ENCODE assay signal across 8 cellular contexts in genomic region chr17:40321502-40322416, GRCh38. TPM values are rescaled to one million over a fixed set of nuclear protein-coding genes. Genes with fewer than 3 reads are reported as not detected.
DNase-seq lines count a peak whose midpoint lies in the region; ATAC-seq and TF ChIP-seq lines count a peak whose summit lies in the region.

No MANE protein-coding gene starts in this region.

- H3K27ac Mint-ChIP-seq in activated T-cell treated with anti-CD3 and anti-CD28 coated beads, Interleukin-2, amount 50 U/mL, for 24 hours: peak overlapping the region; percentile 100
- H3K27ac Mint-ChIP-seq in type B pancreatic cell: no peak overlapping the region

- no peak for TF ChIP-seq POLR2A in right lobe of liver (IDR thresholded peaks at IDR 0.05)

- no peak for DNase-seq in activated T-cell treated with anti-CD3 and anti-CD28 coated beads, Interleukin-2, amount 50 U/mL, for 24 hours
- no peak for DNase-seq in activated T-cell treated with anti-CD3 and anti-CD28 coated beads, Interleukin-2, amount 50 U/mL, for 48 hours
- no peak for DNase-seq in ascending aorta (ENCODE audit: low spot score in 2 of 2)
- peak in 2 of 3 donors; percentile 34 to 54 for DNase-seq in right lobe of liver
- DNase-seq in type B pancreatic cell (ENCODE audit: extremely low spot score, unreplicated experiment): no peak
- DNase-seq in GM13976 (ENCODE audit: low spot score): no peak
- no peak for DNase-seq in activated gamma-delta T cell (lab: John Stamatoyannopoulos, UW)

- peaks cover 88% of the 10 kb centered on the region for H3K4me1 Mint-ChIP-seq in activated T-cell treated with anti-CD3 and anti-CD28 coated beads, Interleukin-2, amount 50 U/mL, for 24 hours (ENCODE audit: low read depth)
- peaks cover 61% of the 10 kb centered on the region for H3K4me1 Mint-ChIP-seq in type B pancreatic cell (ENCODE audit: unreplicated experiment)

- H3K36me3 Mint-ChIP-seq in activated T-cell treated with anti-CD3 and anti-CD28 coated beads, Interleukin-2, amount 50 U/mL, for 24 hours (ENCODE audit: low read depth): peaks cover 23% of the 10 kb centered on the region
- no peaks in the 10 kb centered on the region for H3K36me3 Mint-ChIP-seq in type B pancreatic cell

- H3K4me3 Mint-ChIP-seq in activated T-cell treated with anti-CD3 and anti-CD28 coated beads, Interleukin-2, amount 50 U/mL, for 24 hours: peak overlapping the region; percentile 94
- peak overlapping the region; percentile 22 for H3K4me3 Mint-ChIP-seq in type B pancreatic cell

- WGBS in right lobe of liver (ENCODE audit: insufficient coverage, low coverage, low lambda C conversion rate, missing lambda C conversion rate): 10% methylated on average over 8 of the region's 11 CpGs

- ATAC-seq in right lobe of liver (no peak), GM19455 (IDR thresholded peaks at IDR 0.05; ENCODE audit: unreplicated experiment) (no peak)

- TF ChIP-seq CTCF in ascending aorta (IDR thresholded peaks at IDR 0.05): no peak
- TF ChIP-seq CTCF in right lobe of liver (IDR thresholded peaks at IDR 0.05): no peak
- no peak for TF ChIP-seq CTCF in type B pancreatic cell (conservative IDR thresholded peaks at IDR 0.05)
- TF ChIP-seq CTCF in GM13976 (IDR thresholded peaks at IDR 0.05; ENCODE audit: borderline replicate concordance, control extremely low read depth, extremely low read depth, insufficient read depth, missing control alignments): no peak

- H3K4me1 ChIP-seq in ascending aorta (peaks cover 48 to 88% of the 10 kb centered on the region in 2 donors), right lobe of liver (peaks cover 3 to 73% (median 45%) of the 10 kb centered on the region in 4 donors)

- intact Hi-C loops in ascending aorta (cut with DNase I): loop anchor here (1.0 kb wide), 1 partner anchor 11 kb away; no protein-coding TSS in a partner anchor
- intact Hi-C loops in right lobe of liver (cut with DNase I): no loop called here

- no peaks in the 10 kb centered on the region for H3K36me3 ChIP-seq in ascending aorta
- no peaks in the 10 kb centered on the region for H3K36me3 ChIP-seq in right lobe of liver

- no peaks in the 10 kb centered on the region for H3K27me3 Mint-ChIP-seq in activated T-cell treated with anti-CD3 and anti-CD28 coated beads, Interleukin-2, amount 50 U/mL, for 24 hours
- H3K27me3 Mint-ChIP-seq in type B pancreatic cell: no peaks in the 10 kb centered on the region

- H3K4me3 ChIP-seq in ascending aorta (peak overlapping the region; percentile 37 to 86), right lobe of liver (peak overlapping the region in 2 of 3 donors; percentile 15 to 27)

- in situ Hi-C loops in GM13976 (cut with MboI; ENCODE audit: low sequenced_read_pairs, unreplicated experiment): no loop called here

- H3K9me3 Mint-ChIP-seq in activated T-cell treated with anti-CD3 and anti-CD28 coated beads, Interleukin-2, amount 50 U/mL, for 24 hours: no peaks in the 10 kb centered on the region
- H3K9me3 Mint-ChIP-seq in type B pancreatic cell: no peaks in the 10 kb centered on the region

- no peaks in the 10 kb centered on the region for H3K9me3 ChIP-seq in ascending aorta
- no peaks in the 10 kb centered on the region for H3K9me3 ChIP-seq in right lobe of liver

- H3K27me3 ChIP-seq in ascending aorta: no peaks in the 10 kb centered on the region
- H3K27me3 ChIP-seq in right lobe of liver: no peaks in the 10 kb centered on the region

- H3K27ac ChIP-seq in ascending aorta (peak overlapping the region; percentile 90 to 91), right lobe of liver (peak overlapping the region; percentile 9 to 77 (median 76))

RNA-seq across cellular contexts. Expression of gene RARA, which starts 12.8 kb away (rescaled TPM):
- total RNA-seq in ascending aorta (77.3 TPM), right lobe of liver (10 to 100 TPM; 17.7 to 41.9 (median 22.9) TPM), type B pancreatic cell (ENCODE audit: low replicate concordance) (23.8 and 34.3 TPM in 2 replicates)

RNA-seq across cellular contexts. Expression of gene CDC6, which starts 34.1 kb away (rescaled TPM):
- total RNA-seq in ascending aorta (1.2 TPM), right lobe of liver (1 to 10 TPM in 5 of 6 experiments, under 1 TPM in 1; 0.42 to 9.1 (median 3.1) TPM), type B pancreatic cell (ENCODE audit: low replicate concordance) (23.2 and 50.3 TPM in 2 replicates)

RNA-seq across cellular contexts. Expression of gene GJD3, which starts 42.8 kb away (rescaled TPM):
- total RNA-seq in ascending aorta (not detected), right lobe of liver (under 1 TPM in 5 of 6 experiments, not detected in 1; 0.22 to 0.78 (median 0.37) TPM), type B pancreatic cell (ENCODE audit: low replicate concordance) (0.36 and 0.43 TPM in 2 replicates)

Comparison
In these comparisons a context has a peak if more than half of its experiments do, and no peak if none do; other contexts are left out.
1. DNase-seq: peak in right lobe of liver (2 of 3); none in activated T-cell treated with anti-CD3 and anti-CD28 coated beads, Interleukin-2, amount 50 U/mL, for 24 hours (single experiment), activated T-cell treated with anti-CD3 and anti-CD28 coated beads, Interleukin-2, amount 50 U/mL, for 48 hours (0 of 2), ascending aorta (0 of 2), type B pancreatic cell (single experiment), GM13976 (single experiment) and activated gamma-delta T cell (single experiment).